In the genomic region with DNA sequence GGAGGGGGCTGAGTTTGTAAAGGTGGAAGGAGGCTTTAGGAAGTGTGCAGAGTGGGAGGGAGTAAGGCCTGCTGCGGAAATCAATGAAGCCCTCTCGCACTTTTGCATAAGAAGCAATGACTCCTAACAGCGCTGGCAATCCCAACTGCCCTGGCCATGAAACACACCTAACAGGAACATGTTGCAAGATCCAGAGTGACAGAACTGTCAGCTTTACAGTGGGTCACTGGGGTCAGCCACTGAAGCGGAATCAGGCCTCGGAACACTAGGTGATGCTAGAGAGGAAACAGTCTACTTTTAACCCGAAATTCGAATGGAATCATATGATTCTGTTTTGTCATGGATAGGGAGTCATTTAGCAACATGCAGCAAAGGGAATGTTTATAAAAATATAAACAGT, we compare ENCODE assay signal across 31 cellular contexts. TPM values are rescaled to one million over a fixed set of nuclear protein-coding genes. Genes with fewer than 3 reads are reported as not detected.
"Had no signal": no experiment of that assay in that cellular context is flagged by ENCODE, and none has a peak within 500 bp of the region (broad histone marks: within the 10 kb centered on the region; RNA-seq: fewer than 3 reads in every experiment).

No MANE protein-coding gene starts in this region.

- H3K27me3 ChIP-seq: body of pancreas, foreskin keratinocyte, gastrocnemius medialis had no signal

- H3K27ac Mint-ChIP-seq: activated CD4-positive, alpha-beta memory T cell treated with anti-CD3 and anti-CD28 coated beads for 36 hours; activated CD4-positive, alpha-beta T cell treated with anti-CD3 and anti-CD28 coated beads for 36 hours; activated CD4-positive, alpha-beta T cell treated with anti-CD3 and anti-CD28 coated beads, Interleukin-2, amount 10 ng/mL, durations not matched to agents 24 days and 14 days; activated CD8-positive, alpha-beta memory T cell treated with anti-CD3 and anti-CD28 coated beads, Interleukin-2, amount 10 ng/mL, durations not matched to agents 7 days and 5 days; activated CD8-positive, alpha-beta T cell treated with anti-CD3 and anti-CD28 coated beads, Interleukin-2, amount 10 ng/mL, durations not matched to agents 7 days and 5 days; activated naive CD8-positive, alpha-beta T cell; activated T-cell treated with anti-CD3 and anti-CD28 coated beads, Interleukin-2, amount 50 U/mL, for 72 hours; effector memory CD8-positive, alpha-beta T cell; T-helper 17 cell; T-helper 2 cell treated with Interferon-gamma antibody and Interleukin-4, amounts not matched to agents 5 μg/mL and 100 μg/mL, for 36 hours had no signal

- H3K27me3 Mint-ChIP-seq: activated CD4-positive, alpha-beta T cell treated with anti-CD3 and anti-CD28 coated beads, Interleukin-2, amount 10 ng/mL, durations not matched to agents 24 days and 14 days had no signal

- H3K9me3 ChIP-seq: body of pancreas, gastrocnemius medialis had no signal

- DNase-seq: activated CD4-positive, alpha-beta memory T cell treated with anti-CD3 and anti-CD28 coated beads for 36 hours; activated CD4-positive, alpha-beta T cell treated with anti-CD3 and anti-CD28 coated beads for 36 hours; activated CD4-positive, alpha-beta T cell treated with anti-CD3 and anti-CD28 coated beads, Interleukin-2, amount 10 ng/mL, durations not matched to agents 24 days and 14 days; activated CD4-positive, CD25-positive, alpha-beta regulatory T cell; activated CD4-positive, CD25-positive, alpha-beta regulatory T cell treated with anti-CD3 and anti-CD28 coated beads, Interleukin-2, amount 50 U/mL, for 72 hours; activated CD8-positive, alpha-beta memory T cell treated with anti-CD3 and anti-CD28 coated beads, Interleukin-2, amount 10 ng/mL, durations not matched to agents 7 days and 5 days; activated CD8-positive, alpha-beta memory T cell treated with anti-CD3 and anti-CD28 coated beads, Interleukin-2, amount 50 U/mL, for 4 hours; activated CD8-positive, alpha-beta T cell treated with anti-CD3 and anti-CD28 coated beads, Interleukin-2, amount 10 ng/mL, durations not matched to agents 7 days and 5 days; activated gamma-delta T cell treated with Interleukin-2 at 50 U/mL for 16 hours; activated naive CD4-positive, alpha-beta T cell treated with anti-CD3 and anti-CD28 coated beads, Interleukin-2, amount 50 U/mL, for 16 hours; activated naive CD4-positive, alpha-beta T cell treated with Interleukin-2 at 50 U/mL for 16 hours; activated T-cell treated with anti-CD3 and anti-CD28 coated beads, Interleukin-2, amount 50 U/mL, for 1 hour; activated T-cell treated with anti-CD3 and anti-CD28 coated beads, Interleukin-2, amount 50 U/mL, for 72 hours; aorta; cortex of kidney; dermis blood vessel endothelial cell; effector CD4-positive, alpha-beta T cell; effector memory CD8-positive, alpha-beta T cell; foreskin keratinocyte; gastrocnemius medialis; glutamatergic neuron; T-helper 1 cell; T-helper 17 cell; T1000; WERI-Rb-1 had no signal

- H3K27ac ChIP-seq: body of pancreas, foreskin keratinocyte, gastrocnemius medialis, WERI-Rb-1 had no signal

- H3K36me3 Mint-ChIP-seq: activated CD4-positive, alpha-beta memory T cell treated with anti-CD3 and anti-CD28 coated beads for 36 hours; activated CD8-positive, alpha-beta memory T cell treated with anti-CD3 and anti-CD28 coated beads, Interleukin-2, amount 10 ng/mL, durations not matched to agents 7 days and 5 days; activated naive CD8-positive, alpha-beta T cell had no signal

- H3K9me3 Mint-ChIP-seq: activated CD4-positive, alpha-beta memory T cell treated with anti-CD3 and anti-CD28 coated beads for 36 hours; activated CD4-positive, alpha-beta T cell treated with anti-CD3 and anti-CD28 coated beads, Interleukin-2, amount 10 ng/mL, durations not matched to agents 24 days and 14 days; activated T-cell treated with anti-CD3 and anti-CD28 coated beads, Interleukin-2, amount 50 U/mL, for 72 hours; effector memory CD8-positive, alpha-beta T cell; T-helper 2 cell treated with Interferon-gamma antibody and Interleukin-4, amounts not matched to agents 5 μg/mL and 100 μg/mL, for 36 hours had no signal

- H3K4me1 ChIP-seq: body of pancreas, foreskin keratinocyte, gastrocnemius medialis had no signal

- H3K4me1 Mint-ChIP-seq: activated CD4-positive, alpha-beta T cell treated with anti-CD3 and anti-CD28 coated beads for 36 hours; activated CD4-positive, alpha-beta T cell treated with anti-CD3 and anti-CD28 coated beads, Interleukin-2, amount 10 ng/mL, durations not matched to agents 24 days and 14 days; activated CD8-positive, alpha-beta memory T cell treated with anti-CD3 and anti-CD28 coated beads, Interleukin-2, amount 10 ng/mL, durations not matched to agents 7 days and 5 days; T-helper 17 cell had no signal

- H3K4me3 ChIP-seq: body of pancreas, gastrocnemius medialis had no signal

- ATAC-seq: activated CD4-positive, alpha-beta T cell treated with anti-CD3 and anti-CD28 coated beads for 36 hours; activated CD8-positive, alpha-beta memory T cell treated with anti-CD3 and anti-CD28 coated beads, Interleukin-2, amount 10 ng/mL, durations not matched to agents 7 days and 5 days; activated CD8-positive, alpha-beta T cell treated with anti-CD3 and anti-CD28 coated beads, Interleukin-2, amount 10 ng/mL, durations not matched to agents 7 days and 5 days; activated T-cell treated with anti-CD3 and anti-CD28 coated beads, Interleukin-2, amount 50 U/mL, for 72 hours; body of pancreas; effector memory CD8-positive, alpha-beta T cell; esophagus mucosa; foreskin keratinocyte; gastrocnemius medialis; T-helper 17 cell had no signal

- H3K4me3 Mint-ChIP-seq: activated CD4-positive, alpha-beta memory T cell treated with anti-CD3 and anti-CD28 coated beads for 36 hours; activated CD4-positive, alpha-beta T cell treated with anti-CD3 and anti-CD28 coated beads for 36 hours; activated CD4-positive, alpha-beta T cell treated with anti-CD3 and anti-CD28 coated beads, Interleukin-2, amount 10 ng/mL, durations not matched to agents 24 days and 14 days; activated CD8-positive, alpha-beta memory T cell treated with anti-CD3 and anti-CD28 coated beads, Interleukin-2, amount 10 ng/mL, durations not matched to agents 7 days and 5 days; activated CD8-positive, alpha-beta T cell treated with anti-CD3 and anti-CD28 coated beads, Interleukin-2, amount 10 ng/mL, durations not matched to agents 7 days and 5 days; activated naive CD8-positive, alpha-beta T cell; activated T-cell treated with anti-CD3 and anti-CD28 coated beads, Interleukin-2, amount 50 U/mL, for 72 hours; effector memory CD8-positive, alpha-beta T cell; T-helper 17 cell; T-helper 2 cell treated with Interferon-gamma antibody and Interleukin-4, amounts not matched to agents 5 μg/mL and 100 μg/mL, for 36 hours had no signal

- H3K36me3 ChIP-seq: gastrocnemius medialis, WERI-Rb-1 had no signal

RNA-seq across cellular contexts. Expression of gene FGF14, which starts 54.4 kb away (rescaled TPM):
- total RNA-seq: activated CD4-positive, alpha-beta memory T cell treated with anti-CD3 and anti-CD28 coated beads for 36 hours; activated CD4-positive, alpha-beta T cell treated with anti-CD3 and anti-CD28 coated beads for 36 hours; activated CD4-positive, alpha-beta T cell treated with anti-CD3 and anti-CD28 coated beads, Interleukin-2, amount 10 ng/mL, durations not matched to agents 24 days and 14 days; activated CD8-positive, alpha-beta memory T cell treated with anti-CD3 and anti-CD28 coated beads for 36 hours; activated CD8-positive, alpha-beta memory T cell treated with anti-CD3 and anti-CD28 coated beads, Interleukin-2, amount 10 ng/mL, durations not matched to agents 7 days and 5 days; activated CD8-positive, alpha-beta T cell treated with anti-CD3 and anti-CD28 coated beads, Interleukin-2, amount 10 ng/mL, durations not matched to agents 7 days and 5 days; endothelial cell of umbilical vein; foreskin keratinocyte; T-helper 17 cell had no signal
- polyA plus RNA-seq: endothelial cell of umbilical vein, foreskin keratinocyte had no signal
